8 cellular contexts compared by ENCODE assay signal in genomic region chr1:17010601-17011438, GRCh38. TPM values are rescaled to one million over a fixed set of nuclear protein-coding genes. Genes with fewer than 3 reads are reported as not detected.
A peak's percentile ranks its signal among the peaks of the same experiment; 100 is the strongest.
DNase-seq lines count a peak whose midpoint lies in the region; ATAC-seq and TF ChIP-seq lines count a peak whose summit lies in the region.

No MANE protein-coding gene starts in this region.

- peak; percentile 29 for DNase-seq in NCI-H2196 treated with DMSO at 0.1 percent for 48 hours (lab: John Stamatoyannopoulos, UW; ENCODE audit: unreplicated experiment)
- no peak for DNase-seq in NCI-H2196 (lab: John Stamatoyannopoulos, UW; ENCODE audit: unreplicated experiment)
- DNase-seq in Jurkat, Clone E6-1 (ENCODE audit: low read depth, low spot score): peak; percentile 16
- DNase-seq in activated CD8-positive, alpha-beta memory T cell treated with anti-CD3 and anti-CD28 coated beads, Interleukin-2, amount 10 ng/mL, durations not matched to agents 7 days and 5 days: peak; percentile 48
- peak; percentile 42 to 76 for DNase-seq in foreskin fibroblast
- no peak for DNase-seq in neuronal stem cell (ENCODE audit: low spot score)
- no peak for DNase-seq in effector CD8-positive, alpha-beta T cell (lab: John Stamatoyannopoulos, UW)
- DNase-seq in pons (ENCODE audit: low spot score): no peak

- H3K27ac ChIP-seq in neuronal stem cell (replicated peaks; ENCODE audit: low read length): no peak overlapping the region

- no peaks in the 10 kb centered on the region for H3K36me3 Mint-ChIP-seq in activated CD8-positive, alpha-beta memory T cell treated with anti-CD3 and anti-CD28 coated beads, Interleukin-2, amount 10 ng/mL, durations not matched to agents 7 days and 5 days

- no peak for TF ChIP-seq CTCF in foreskin fibroblast (IDR thresholded peaks at IDR 0.05; ENCODE audit: low read depth, low read length)

- H3K23ac ChIP-seq in neuronal stem cell (ENCODE audit: low read depth, low read length, poor library complexity): peak overlapping the region; percentile 74

- peak overlapping the region; percentile 69 for H3K27ac Mint-ChIP-seq in activated CD8-positive, alpha-beta memory T cell treated with anti-CD3 and anti-CD28 coated beads, Interleukin-2, amount 10 ng/mL, durations not matched to agents 7 days and 5 days

- H3K18ac ChIP-seq in neuronal stem cell (ENCODE audit: low read length): peak overlapping the region; percentile 86

- H3K4me1 Mint-ChIP-seq in activated CD8-positive, alpha-beta memory T cell treated with anti-CD3 and anti-CD28 coated beads, Interleukin-2, amount 10 ng/mL, durations not matched to agents 7 days and 5 days: peaks cover 37% of the 10 kb centered on the region

- peak overlapping the region; percentile 80 for H3K4me3 Mint-ChIP-seq in activated CD8-positive, alpha-beta memory T cell treated with anti-CD3 and anti-CD28 coated beads, Interleukin-2, amount 10 ng/mL, durations not matched to agents 7 days and 5 days

- peak overlapping the region; percentile 71 for H3K4me3 ChIP-seq in Jurkat, Clone E6-1 (ENCODE audit: low read length)
- H3K4me3 ChIP-seq in foreskin fibroblast (ENCODE audit: low read depth in 1 of 2, low read length in 2 of 2): peak overlapping the region; percentile 64 to 69
- H3K4me3 ChIP-seq in neuronal stem cell (ENCODE audit: low read length in 2 of 2): peak overlapping the region; percentile 72 to 92

- peaks cover 0 to 3% (median 2%) of the 10 kb centered on the region in 3 experiments for H3K27me3 ChIP-seq in neuronal stem cell (ENCODE audit: control insufficient read depth in 3 of 3, insufficient read depth in 3 of 3, low read depth in 1 of 3, low read length in 3 of 3)

- H2AFZ ChIP-seq in neuronal stem cell (ENCODE audit: low read length): peak overlapping the region; percentile 93

- H4K91ac ChIP-seq in neuronal stem cell (ENCODE audit: low read depth, low read length, poor library complexity): no peak overlapping the region

- H3K9ac ChIP-seq in neuronal stem cell (ENCODE audit: low read depth, low read length, poor library complexity): peak overlapping the region; percentile 77

- no peaks in the 10 kb centered on the region for H3K79me1 ChIP-seq in neuronal stem cell (ENCODE audit: low read depth, low read length)

- peak overlapping the region; percentile 84 for H3K4me2 ChIP-seq in neuronal stem cell (ENCODE audit: insufficient read depth, low read length, poor library complexity, severe bottlenecking)

- H2BK120ac ChIP-seq in neuronal stem cell (ENCODE audit: low read depth, low read length): no peak overlapping the region

- peaks cover 11 to 18% of the 10 kb centered on the region in 2 donors for H3K4me1 ChIP-seq in neuronal stem cell (ENCODE audit: control insufficient read depth in 2 of 2, insufficient read depth in 1 of 2, low read depth in 1 of 2, low read length in 2 of 2)

- peak overlapping the region; percentile 87 for H3K14ac ChIP-seq in neuronal stem cell (ENCODE audit: low read length)

- no peaks in the 10 kb centered on the region for H3K27me3 Mint-ChIP-seq in activated CD8-positive, alpha-beta memory T cell treated with anti-CD3 and anti-CD28 coated beads, Interleukin-2, amount 10 ng/mL, durations not matched to agents 7 days and 5 days

- no peak overlapping the region for H4K8ac ChIP-seq in neuronal stem cell (ENCODE audit: low read depth, low read length)

- no peaks in the 10 kb centered on the region for H3K9me3 Mint-ChIP-seq in activated CD8-positive, alpha-beta memory T cell treated with anti-CD3 and anti-CD28 coated beads, Interleukin-2, amount 10 ng/mL, durations not matched to agents 7 days and 5 days (ENCODE audit: low read depth)

- H3K9me3 ChIP-seq in neuronal stem cell (replicated peaks in 1 of 2; ENCODE audit: control insufficient read depth in 2 of 2, insufficient read depth in 1 of 2, low read depth in 1 of 2, low read length in 2 of 2): no peaks in the 10 kb centered on the region

- H3K4ac ChIP-seq in neuronal stem cell (ENCODE audit: low read length): no peak overlapping the region

- H2BK15ac ChIP-seq in neuronal stem cell (ENCODE audit: low read length): peak overlapping the region; percentile 20

- peak overlapping the region; percentile 8 for H2AK5ac ChIP-seq in neuronal stem cell (ENCODE audit: low read depth, low read length)

- no peak overlapping the region for H2BK5ac ChIP-seq in neuronal stem cell (ENCODE audit: low read length)

- no peak overlapping the region for H2BK12ac ChIP-seq in neuronal stem cell (ENCODE audit: low read length)

- H3K36me3 ChIP-seq in neuronal stem cell (replicated peaks in 1 of 2; ENCODE audit: control insufficient read depth in 2 of 2, insufficient read depth in 2 of 2, low read length in 2 of 2): no peaks in the 10 kb centered on the region

- WGBS in neuronal stem cell (ENCODE audit: extremely low coverage in 2 of 2, insufficient read length in 2 of 2, insufficient replicate concordance in 1 of 2), 2 donors: no CpG with 5 or more reads among the region's 27 CpGs

- CTCF ChIA-PET in activated CD8-positive, alpha-beta memory T cell treated with anti-CD3 and anti-CD28 coated beads, Interleukin-2, amount 10 ng/mL, durations not matched to agents 7 days and 5 days (lab: Charles Lee): interaction anchor here (0.8 to 1.1 kb wide), 4 partner anchors 34 to 59 kb away, joined by 3 read pairs; no protein-coding TSS in a partner anchor

- no peak for ATAC-seq in activated CD8-positive, alpha-beta memory T cell treated with anti-CD3 and anti-CD28 coated beads, Interleukin-2, amount 10 ng/mL, durations not matched to agents 7 days and 5 days

RNA-seq across cellular contexts. Expression of gene ATP13A2, which starts 0.9 kb away (rescaled TPM):
- polyA plus RNA-seq in Jurkat, Clone E6-1 (2012; ENCODE audit: insufficient read depth, insufficient read length): 61.2 TPM
- total RNA-seq in activated CD8-positive, alpha-beta memory T cell treated with anti-CD3 and anti-CD28 coated beads, Interleukin-2, amount 10 ng/mL, durations not matched to agents 7 days and 5 days: 10 to 100 TPM; 49.2 to 52.9 TPM
- 32.6 TPM for polyA plus RNA-seq in neuronal stem cell (2013, experiment 1 of 2)
- polyA plus RNA-seq in neuronal stem cell (2013, experiment 2 of 2): 31.1 TPM

RNA-seq across cellular contexts. Expression of gene MFAP2, which starts 30.4 kb away (rescaled TPM):
- polyA plus RNA-seq in Jurkat, Clone E6-1 (2012; ENCODE audit: insufficient read depth, insufficient read length): not detected
- not detected for total RNA-seq in activated CD8-positive, alpha-beta memory T cell treated with anti-CD3 and anti-CD28 coated beads, Interleukin-2, amount 10 ng/mL, durations not matched to agents 7 days and 5 days
- polyA plus RNA-seq in neuronal stem cell (2013, experiment 1 of 2): 244 TPM
- polyA plus RNA-seq in neuronal stem cell (2013, experiment 2 of 2): 239 TPM

RNA-seq across cellular contexts. Expression of gene SDHB, which starts 43.0 kb away (rescaled TPM):
- polyA plus RNA-seq in Jurkat, Clone E6-1 (2012; ENCODE audit: insufficient read depth, insufficient read length): 316 TPM
- total RNA-seq in activated CD8-positive, alpha-beta memory T cell treated with anti-CD3 and anti-CD28 coated beads, Interleukin-2, amount 10 ng/mL, durations not matched to agents 7 days and 5 days: 100 to 1,000 TPM; 108 TPM
- polyA plus RNA-seq in neuronal stem cell (2013, experiment 1 of 2): 64.9 TPM
- 62.5 TPM for polyA plus RNA-seq in neuronal stem cell (2013, experiment 2 of 2)

Comparison
In these comparisons a context has a peak if more than half of its experiments do, and no peak if none do; other contexts are left out.
1. DNase-seq: peak in NCI-H2196 treated with DMSO at 0.1 percent for 48 hours (single experiment), Jurkat, Clone E6-1 (single experiment), activated CD8-positive, alpha-beta memory T cell treated with anti-CD3 and anti-CD28 coated beads, Interleukin-2, amount 10 ng/mL, durations not matched to agents 7 days and 5 days (single experiment) and foreskin fibroblast (2 of 2); none in NCI-H2196 (single experiment), neuronal stem cell (single experiment), effector CD8-positive, alpha-beta T cell (single experiment) and pons (single experiment).
2. Peak in every context shown above with its lines, with median percentiles within 50 percentile points of each other: H3K4me3 ChIP-seq.